19 cellular contexts compared by ENCODE assay signal in the genomic region with DNA sequence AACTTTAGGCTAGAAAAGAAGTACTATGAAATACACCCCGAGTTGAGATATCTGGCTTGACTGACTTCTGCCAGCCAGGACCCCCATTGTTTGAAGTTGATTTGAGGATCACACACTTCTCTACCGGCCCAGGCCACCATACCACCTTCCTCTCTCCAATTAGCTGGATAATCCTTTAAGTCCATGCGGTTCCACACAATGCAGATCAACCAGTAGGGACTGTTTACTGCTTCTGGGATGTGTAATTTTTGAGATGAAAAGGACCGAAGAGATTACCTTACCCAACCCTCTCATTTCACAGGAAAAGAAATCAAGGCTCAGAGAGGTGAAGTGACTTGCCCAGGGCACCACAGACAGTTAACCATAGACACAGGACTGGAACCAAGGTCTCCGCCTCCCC. TPM values are rescaled to one million over a fixed set of nuclear protein-coding genes. Genes with fewer than 3 reads are reported as not detected.
DNase-seq lines count a peak whose midpoint lies in the region; ATAC-seq and TF ChIP-seq lines count a peak whose summit lies in the region.
"Had no signal": no experiment of that assay in that cellular context is flagged by ENCODE, and none has a peak within 500 bp of the region (broad histone marks: within the 10 kb centered on the region; RNA-seq: fewer than 3 reads in every experiment).

No MANE protein-coding gene starts in this region.

- H3K4me1 Mint-ChIP-seq in CD4-positive, alpha-beta memory T cell, result peaks cover 51 to 93% (median 73%) of the 10 kb centered on the region in 4 donors
- H3K4me1 Mint-ChIP-seq in H9 (peaks cover 7 to 13% of the 10 kb centered on the region in 2 experiments), natural killer cell (peaks cover 27 to 49% of the 10 kb centered on the region in 2 donors)
- peaks cover 76% of the 10 kb centered on the region for H3K4me1 Mint-ChIP-seq in activated T-helper 1 cell treated with anti-CD3 and anti-CD28 coated beads, Interleukin-12 subunit alpha, Interleukin-12 subunit beta, Interleukin-2, Interleukin-4 antibody, amounts not matched to agents 30 ng/mL and 10 ng/mL and 1 ng/mL, durations not matched to agents 14 hours and 24 hours and 36 hours (ENCODE audit: low read depth)

- H4K8ac ChIP-seq in H9 (replicated peaks; ENCODE audit: insufficient read length, low read depth, low read length), result no peak overlapping the region

- no peaks in the 10 kb centered on the region for H3K27me3 ChIP-seq in CD4-positive, alpha-beta memory T cell (ENCODE audit: insufficient read depth, low read length)
- H3K27me3 ChIP-seq in H9 (ENCODE audit: insufficient read depth, low read length) (no peaks in the 10 kb centered on the region), PC-9 (ENCODE audit: insufficient read depth, low read depth) (no peaks in the 10 kb centered on the region)
- H3K27me3 ChIP-seq: heart left ventricle, ovary, SJSA1, tibial nerve had no signal

- H3K4me3 Mint-ChIP-seq in CD4-positive, alpha-beta memory T cell, result peak overlapping the region in 4 of 8 donors; percentile 29 to 55 (median 41)
- H3K4me3 Mint-ChIP-seq in H9 (no peak overlapping the region), natural killer cell (no peak overlapping the region)
- no peak overlapping the region for H3K4me3 Mint-ChIP-seq in activated T-helper 1 cell treated with anti-CD3 and anti-CD28 coated beads, Interleukin-12 subunit alpha, Interleukin-12 subunit beta, Interleukin-2, Interleukin-4 antibody, amounts not matched to agents 30 ng/mL and 10 ng/mL and 1 ng/mL, durations not matched to agents 14 hours and 24 hours and 36 hours
- H3K4me3 Mint-ChIP-seq: GM23338 had no signal

- H2BK15ac ChIP-seq in H9 (ENCODE audit: low read depth, low read length), result no peak overlapping the region

- TF ChIP-seq CTCF in H9 (conservative IDR thresholded peaks at IDR 0.05), result no peak
- no peak for TF ChIP-seq CTCF in natural killer cell (IDR thresholded peaks at IDR 0.05)
- TF ChIP-seq CTCF in PC-9 (conservative IDR thresholded peaks at IDR 0.05), result no peak

- H3K56ac ChIP-seq in H9 (ENCODE audit: insufficient read length, low read depth, low read length), result no peak overlapping the region

- no peak overlapping the region for H2BK120ac ChIP-seq in H9 (ENCODE audit: low read depth, low read length, poor library complexity, severe bottlenecking)

- H3K36me3 Mint-ChIP-seq in CD4-positive, alpha-beta memory T cell, result peaks cover 19 to 35% of the 10 kb centered on the region in 2 donors
- H3K36me3 Mint-ChIP-seq in H9 (ENCODE audit: insufficient read depth in 1 of 3, low read depth in 3 of 3) (no peaks in the 10 kb centered on the region), natural killer cell (no peaks in the 10 kb centered on the region)
- H3K36me3 Mint-ChIP-seq in activated T-helper 1 cell treated with anti-CD3 and anti-CD28 coated beads, Interleukin-12 subunit alpha, Interleukin-12 subunit beta, Interleukin-2, Interleukin-4 antibody, amounts not matched to agents 30 ng/mL and 10 ng/mL and 1 ng/mL, durations not matched to agents 14 hours and 24 hours and 36 hours (ENCODE audit: low read depth), result peaks cover 39% of the 10 kb centered on the region

- H3K4me3 ChIP-seq in CD4-positive, alpha-beta memory T cell (ENCODE audit: low read length in 2 of 2), result no peak overlapping the region
- H3K4me3 ChIP-seq in PC-9, result no peak overlapping the region
- H3K4me3 ChIP-seq: GM23338, heart left ventricle, ovary, SJSA1, tibial nerve had no signal

- no peak overlapping the region for H2BK12ac ChIP-seq in H9 (ENCODE audit: insufficient read length, low read depth, low read length)

- no peak for ATAC-seq in natural killer cell
- ATAC-seq: activated naive CD4-positive, alpha-beta T cell treated with anti-CD3 and anti-CD28 coated beads, Interleukin-2, amount 50 U/mL, for 72 hours; GM23338; heart left ventricle; sciatic nerve; stimulated activated naive CD8-positive, alpha-beta T cell treated with anti-CD3 and anti-CD28 coated beads, Interleukin-15, Interleukin-2, amounts not matched to agents 100 U/mL and 50 U/mL, for 24 hours had no signal

- no peak overlapping the region for H3T11ph ChIP-seq in H9 (ENCODE audit: low read length)

- H3K9me3 ChIP-seq in CD4-positive, alpha-beta memory T cell (ENCODE audit: control insufficient read depth in 1 of 2, low read length in 2 of 2), result no peaks in the 10 kb centered on the region
- H3K9me3 ChIP-seq in H9 (ENCODE audit: control insufficient read depth, low read depth, low read length) (no peaks in the 10 kb centered on the region), PC-9 (ENCODE audit: insufficient read depth, low read depth) (no peaks in the 10 kb centered on the region)
- H3K9me3 ChIP-seq: heart left ventricle, ovary, SJSA1, tibial nerve had no signal

- H3K27ac Mint-ChIP-seq in CD4-positive, alpha-beta memory T cell, result peak overlapping the region; percentile 63 to 86 (median 74)
- H3K27ac Mint-ChIP-seq in H9 (no peak overlapping the region; a peak in 1 of 7 replicates), natural killer cell (peak overlapping the region; percentile 25)
- H3K27ac Mint-ChIP-seq in activated T-helper 1 cell treated with anti-CD3 and anti-CD28 coated beads, Interleukin-12 subunit alpha, Interleukin-12 subunit beta, Interleukin-2, Interleukin-4 antibody, amounts not matched to agents 30 ng/mL and 10 ng/mL and 1 ng/mL, durations not matched to agents 14 hours and 24 hours and 36 hours, result peak overlapping the region; percentile 77
- H3K27ac Mint-ChIP-seq: activated naive CD4-positive, alpha-beta T cell treated with anti-CD3 and anti-CD28 coated beads, Interleukin-2, amount 50 U/mL, for 72 hours; GM23338 had no signal

- H3K23ac ChIP-seq in H9 (ENCODE audit: insufficient read length, low read depth, low read length), result no peak overlapping the region

- no peaks in the 10 kb centered on the region for H3K36me3 ChIP-seq in CD4-positive, alpha-beta memory T cell (ENCODE audit: insufficient read depth, low read length)
- H3K36me3 ChIP-seq in PC-9 (ENCODE audit: low read depth), result 0 out of 2 replicates have a peak, but pooled peaks cover 5% of the 10 kb centered on the region
- H3K36me3 ChIP-seq: heart left ventricle, ovary, SJSA1, tibial nerve had no signal

- CTCF ChIA-PET in CD4-positive, alpha-beta memory T cell (lab: Charles Lee; ENCODE audit: partially characterized antibody), result interaction anchor here (1.1 kb wide), 1 partner anchor 12 kb away, joined by 3 read pairs; no protein-coding TSS in a partner anchor
- CTCF ChIA-PET in PC-9 (lab: Charles Lee), result no interaction called here

- H3F3A ChIP-seq in PC-9 (ENCODE audit: insufficient read depth, low read depth), result peaks cover 25% of the 10 kb centered on the region; the same call in 1 of the 2 replicates

- no peaks in the 10 kb centered on the region for H3K79me2 ChIP-seq in H9 (ENCODE audit: insufficient read depth, low read length)
- H3K79me2 ChIP-seq in PC-9 (ENCODE audit: low read depth), result peaks cover 82% of the 10 kb centered on the region

- H3K9me2 ChIP-seq in PC-9 (ENCODE audit: insufficient read depth), result no peaks in the 10 kb centered on the region

- H3K9ac ChIP-seq in H9 (ENCODE audit: extremely low read depth, insufficient read length, low read length), result no peak overlapping the region

- H3K23me2 ChIP-seq in H9 (ENCODE audit: insufficient read length, low read depth, low read length, poor library complexity, severe bottlenecking), result no peaks in the 10 kb centered on the region

- no peak overlapping the region for H2BK5ac ChIP-seq in H9 (ENCODE audit: insufficient read length, low read length)

- H3K14ac ChIP-seq in H9 (ENCODE audit: insufficient read depth, low read length), result no peak overlapping the region

- intact Hi-C loops in CD4-positive, alpha-beta memory T cell (cut with micrococcal nuclease), result no loop called here
- intact Hi-C loops in activated T-helper 1 cell treated with anti-CD3 and anti-CD28 coated beads, Interleukin-12 subunit alpha, Interleukin-12 subunit beta, Interleukin-2, Interleukin-4 antibody, amounts not matched to agents 30 ng/mL and 10 ng/mL and 1 ng/mL, durations not matched to agents 14 hours and 24 hours and 36 hours (cut with micrococcal nuclease), result loop anchor here (2.0 kb wide), 1 partner anchor 17 kb away; no protein-coding TSS in a partner anchor
- intact Hi-C loops in natural killer cell (cut with micrococcal nuclease), result no loop called here
- intact Hi-C loops in PC-9 (cut with micrococcal nuclease; ENCODE audit: unreplicated experiment), result no loop called here

- no peak overlapping the region for H2AFZ ChIP-seq in H9 (ENCODE audit: low read length)
- no peak overlapping the region for H2AFZ ChIP-seq in PC-9
- H2AFZ ChIP-seq: GM23338 had no signal

- no CpG with 5 or more reads among the region's 5 CpGs for WGBS in H9 (ENCODE audit: extremely low coverage, insufficient read length, low lambda C conversion rate)

- H3K4me2 ChIP-seq in H9 (ENCODE audit: insufficient read depth, insufficient read length, low read length) (no peak overlapping the region), PC-9 (no peak overlapping the region)
- H3K4me2 ChIP-seq: GM23338 had no signal

- BruUV-seq in PC-9 (replicated peaks; lab: Mats Ljungman, UMichigan), result no TSS peak

- H4K91ac ChIP-seq in H9 (ENCODE audit: insufficient read length, low read depth, low read length), result no peak overlapping the region

- H3K79me1 ChIP-seq in H9 (ENCODE audit: insufficient read depth, low read depth, low read length, poor library complexity, severe bottlenecking), result no peaks in the 10 kb centered on the region

- POLR2A ChIA-PET in CD4-positive, alpha-beta memory T cell (lab: Charles Lee; ENCODE audit: partially characterized antibody), result interaction anchor here (0.9 to 1.6 kb wide), 4 partner anchors 12 to 80 kb away, joined by 3 to 4 read pairs (median 3); no protein-coding TSS in a partner anchor
- POLR2A ChIA-PET in PC-9 (lab: Charles Lee; ENCODE audit: unreplicated experiment), result no interaction called here

- peaks cover 65% of the 10 kb centered on the region for H3K4me1 ChIP-seq in CD4-positive, alpha-beta memory T cell (ENCODE audit: insufficient read depth, low read length)
- H3K4me1 ChIP-seq in H9 (ENCODE audit: insufficient read depth, low read length) (no peaks in the 10 kb centered on the region; the same call in 1 of the 2 replicates), PC-9 (replicated peaks; ENCODE audit: insufficient read depth) (peaks cover 38% of the 10 kb centered on the region; the same call in 1 of the 2 replicates)
- H3K4me1 ChIP-seq: SJSA1 had no signal

- H3K18ac ChIP-seq in H9 (ENCODE audit: insufficient read length, low read depth, low read length), result no peak overlapping the region

- no peak overlapping the region for H3K27ac ChIP-seq in CD4-positive, alpha-beta memory T cell (ENCODE audit: low read depth, low read length)
- H3K27ac ChIP-seq in H9 (ENCODE audit: insufficient read length, low read depth, low read length), result no peak overlapping the region
- no peak overlapping the region; the same call in 1 of the 2 replicates for H3K27ac ChIP-seq in PC-9
- H3K27ac ChIP-seq: heart left ventricle, ovary, SJSA1, tibial nerve had no signal

- H3K9me3 Mint-ChIP-seq in CD4-positive, alpha-beta memory T cell, result peaks cover 0 to 4% (median 0%) of the 10 kb centered on the region in 8 donors
- no peaks in the 10 kb centered on the region for H3K9me3 Mint-ChIP-seq in H9
- no peaks in the 10 kb centered on the region for H3K9me3 Mint-ChIP-seq in activated T-helper 1 cell treated with anti-CD3 and anti-CD28 coated beads, Interleukin-12 subunit alpha, Interleukin-12 subunit beta, Interleukin-2, Interleukin-4 antibody, amounts not matched to agents 30 ng/mL and 10 ng/mL and 1 ng/mL, durations not matched to agents 14 hours and 24 hours and 36 hours
- no peaks in the 10 kb centered on the region for H3K9me3 Mint-ChIP-seq in natural killer cell
- H3K9me3 Mint-ChIP-seq: activated naive CD4-positive, alpha-beta T cell treated with anti-CD3 and anti-CD28 coated beads, Interleukin-2, amount 50 U/mL, for 72 hours; GM23338 had no signal

- no peak overlapping the region for H2BK20ac ChIP-seq in H9 (ENCODE audit: low read depth, low read length, poor library complexity, severe bottlenecking)

- H2AK5ac ChIP-seq in H9 (ENCODE audit: insufficient read length, low read length), result no peak overlapping the region

- no peak overlapping the region for H4K5ac ChIP-seq in H9 (ENCODE audit: insufficient read length, low read depth, low read length)

- DNase-seq in CD4-positive, alpha-beta memory T cell, result no peak
- DNase-seq in H9 (peak; percentile 21), natural killer cell (no peak), PC-9 (no peak), Kasumi-1 (lab: John Stamatoyannopoulos, UW) (no peak), NCI-H2081 (lab: John Stamatoyannopoulos, UW) (no peak)
- DNase-seq in activated T-helper 1 cell treated with anti-CD3 and anti-CD28 coated beads, Interleukin-12 subunit alpha, Interleukin-12 subunit beta, Interleukin-2, Interleukin-4 antibody, amounts not matched to agents 30 ng/mL and 10 ng/mL and 1 ng/mL, durations not matched to agents 14 hours and 24 hours and 36 hours (ENCODE audit: low spot score), result no peak
- DNase-seq: Calu3; heart left ventricle; NCI-H146; NCI-H2171 treated with DMSO at 0.1 percent for 48 hours; ovary; stimulated activated naive CD8-positive, alpha-beta T cell treated with anti-CD3 and anti-CD28 coated beads, Interleukin-15, Interleukin-2, amounts not matched to agents 100 U/mL and 50 U/mL, for 24 hours; T-helper 9 cell had no signal

- H3K4ac ChIP-seq in H9 (ENCODE audit: low read depth, low read length), result no peak overlapping the region

- H4K20me1 ChIP-seq in H9 (ENCODE audit: control insufficient read depth, insufficient read depth, insufficient read length) (no peaks in the 10 kb centered on the region), PC-9 (ENCODE audit: insufficient read depth) (no peaks in the 10 kb centered on the region; the same call in 1 of the 2 replicates)

- no peaks in the 10 kb centered on the region for H3K27me3 Mint-ChIP-seq in CD4-positive, alpha-beta memory T cell
- H3K27me3 Mint-ChIP-seq in H9 (ENCODE audit: low read depth), result no peaks in the 10 kb centered on the region
- H3K27me3 Mint-ChIP-seq in activated T-helper 1 cell treated with anti-CD3 and anti-CD28 coated beads, Interleukin-12 subunit alpha, Interleukin-12 subunit beta, Interleukin-2, Interleukin-4 antibody, amounts not matched to agents 30 ng/mL and 10 ng/mL and 1 ng/mL, durations not matched to agents 14 hours and 24 hours and 36 hours (ENCODE audit: insufficient read depth), result no peaks in the 10 kb centered on the region
- H3K27me3 Mint-ChIP-seq in natural killer cell (ENCODE audit: low read depth in 2 of 2), result no peaks in the 10 kb centered on the region

RNA-seq across cellular contexts. Expression of a gene that starts 20.5 kb away (rescaled TPM):
- total RNA-seq in CD4-positive, alpha-beta memory T cell, result 100 to 1,000 TPM; 163 to 172 TPM
- 100 to 1,000 TPM in 1 of 2 donors, 10 to 100 TPM in 1; 47.9 to 124 TPM for polyA plus RNA-seq in CD4-positive, alpha-beta memory T cell
- total RNA-seq in H9 (2021) (4.4 and 5.0 TPM in 2 replicates), natural killer cell (10 to 100 TPM; 52.9 to 90.5 (median 67.2) TPM), PC-9 (2021) (9.2 and 11.7 TPM in 2 replicates)
- 90.0 and 91.6 TPM in 2 replicates for total RNA-seq in activated T-helper 1 cell treated with anti-CD3 and anti-CD28 coated beads, Interleukin-12 subunit alpha, Interleukin-12 subunit beta, Interleukin-2, Interleukin-4 antibody, amounts not matched to agents 30 ng/mL and 10 ng/mL and 1 ng/mL, durations not matched to agents 14 hours and 24 hours and 36 hours

Comparison
In these comparisons a context has a peak if more than half of its experiments do, and no peak if none do; other contexts are left out.
1. H3K27ac Mint-ChIP-seq: peak in CD4-positive, alpha-beta memory T cell (7 of 7), activated T-helper 1 cell treated with anti-CD3 and anti-CD28 coated beads, Interleukin-12 subunit alpha, Interleukin-12 subunit beta, Interleukin-2, Interleukin-4 antibody, amounts not matched to agents 30 ng/mL and 10 ng/mL and 1 ng/mL, durations not matched to agents 14 hours and 24 hours and 36 hours (single experiment) and natural killer cell (2 of 2); none in H9 (0 of 3).